ENCODE assay signal across 9 cellular contexts in genomic region chr19:51441410-51442390, GRCh38. TPM values are rescaled to one million over a fixed set of nuclear protein-coding genes. Genes with fewer than 3 reads are reported as not detected.
DNase-seq lines count a peak whose midpoint lies in the region; ATAC-seq and TF ChIP-seq lines count a peak whose summit lies in the region.
"Had no signal": no experiment of that assay in that cellular context is flagged by ENCODE, and none has a peak within 500 bp of the region (broad histone marks: within the 10 kb centered on the region; RNA-seq: fewer than 3 reads in every experiment).

No MANE protein-coding gene starts in this region.

- no peak overlapping the region for H2AFZ ChIP-seq in osteoblast (ENCODE audit: low read length)

- peak; percentile 81 for DNase-seq in GM06990 (ENCODE audit: extremely low read depth, insufficient read length)
- peak; percentile 60 for DNase-seq in NAMALWA (ENCODE audit: low spot score)
- peak; percentile 83 for DNase-seq in activated T-cell treated with anti-CD3 and anti-CD28 coated beads for 48 hours (ENCODE audit: low read depth)
- DNase-seq in omental fat pad (ENCODE audit: low spot score), result no peak
- DNase-seq in HCEC 1CT, result no peak
- DNase-seq in osteoblast (ENCODE audit: insufficient read length, low spot score, missing footprints), result no peak
- no peak for DNase-seq in DMS153 treated with DMSO at 0.1 percent for 48 hours (lab: John Stamatoyannopoulos, UW; ENCODE audit: unreplicated experiment)
- DNase-seq: heart right ventricle had no signal

- no peaks in the 10 kb centered on the region for H4K20me1 ChIP-seq in osteoblast (ENCODE audit: insufficient read depth, low read length)

- H3K36me3 ChIP-seq in GM06990 (ENCODE audit: control insufficient read depth, insufficient read depth, low read length), result no peaks in the 10 kb centered on the region
- H3K36me3 ChIP-seq in osteoblast (ENCODE audit: insufficient read depth, low read length), result no peaks in the 10 kb centered on the region
- H3K36me3 ChIP-seq: heart right ventricle had no signal

- ATAC-seq in GM21786 (IDR thresholded peaks at IDR 0.05; ENCODE audit: unreplicated experiment), result peak; percentile 93
- peak; percentile 80 for ATAC-seq in omental fat pad (ENCODE audit: low FRiP score)

- H3K4me2 ChIP-seq in osteoblast (ENCODE audit: insufficient read depth, low read length), result no peak overlapping the region

- H3K27ac ChIP-seq in osteoblast (ENCODE audit: low read depth, low read length), result no peak overlapping the region

- H3K4me3 ChIP-seq in GM06990 (replicated peaks; ENCODE audit: low read depth, low read length) (peak overlapping the region; percentile 33), osteoblast (ENCODE audit: insufficient read depth, low read length) (no peak overlapping the region)

- no peaks in the 10 kb centered on the region for H3K79me2 ChIP-seq in osteoblast (ENCODE audit: insufficient read depth, low read length)

- H3K27me3 ChIP-seq in GM06990 (replicated peaks; ENCODE audit: control insufficient read depth, insufficient read depth, low read length) (no peaks in the 10 kb centered on the region), osteoblast (ENCODE audit: insufficient read depth, low read length) (no peaks in the 10 kb centered on the region)

- no peaks in the 10 kb centered on the region for H3K9me3 ChIP-seq in osteoblast (ENCODE audit: low read depth, low read length)
- H3K9me3 ChIP-seq: heart right ventricle had no signal

- no peaks in the 10 kb centered on the region for H3K4me1 ChIP-seq in osteoblast (ENCODE audit: insufficient read depth, low read length)

- TF ChIP-seq CTCF in GM06990 (IDR thresholded peaks at IDR 0.05; ENCODE audit: insufficient read depth, low read length, poor library complexity, severe bottlenecking) (no peak), omental fat pad (IDR thresholded peaks at IDR 0.05) (no peak), osteoblast (IDR thresholded peaks at IDR 0.05; ENCODE audit: extremely low read depth, low read depth, low read length) (no peak)

RNA-seq across cellular contexts. Expression of gene SIGLEC8, which starts 16.6 kb away (rescaled TPM):
- total RNA-seq in omental fat pad (1 to 10 TPM in 1 of 4 donors, under 1 TPM in 1, not detected in 2; 0.46 to 1.4 TPM), osteoblast (not detected in 2 replicates)

RNA-seq across cellular contexts. Expression of gene SIGLEC10, which starts 24.3 kb away (rescaled TPM):
- total RNA-seq in omental fat pad (1 to 10 TPM; 1.1 to 3.9 (median 2.8) TPM), osteoblast (not detected in 2 replicates)

RNA-seq across cellular contexts. Expression of gene CEACAM18, which starts 36.6 kb away (rescaled TPM):
- not detected for total RNA-seq in omental fat pad
- not detected in 2 replicates for total RNA-seq in osteoblast
- total RNA-seq: heart right ventricle had no signal

RNA-seq across cellular contexts. Expression of gene C19orf84, which starts 51.3 kb away (rescaled TPM):
- total RNA-seq in omental fat pad, result not detected
- total RNA-seq in osteoblast, result not detected in 2 replicates
- total RNA-seq: heart right ventricle had no signal

RNA-seq across cellular contexts. Expression of gene LIM2, which starts 53.9 kb away (rescaled TPM):
- not detected for total RNA-seq in omental fat pad
- total RNA-seq in osteoblast, result not detected in 2 replicates
- total RNA-seq: heart right ventricle had no signal

Comparison
In these comparisons a context has a peak if more than half of its experiments do, and no peak if none do; other contexts are left out.
1. DNase-seq: peak in GM06990 (single experiment), NAMALWA (single experiment) and activated T-cell treated with anti-CD3 and anti-CD28 coated beads for 48 hours (single experiment); none in omental fat pad (single experiment), HCEC 1CT (single experiment), osteoblast (single experiment) and DMS153 treated with DMSO at 0.1 percent for 48 hours (single experiment).